Comparison of ENCODE assay signal across 8 cellular contexts in the genomic region with DNA sequence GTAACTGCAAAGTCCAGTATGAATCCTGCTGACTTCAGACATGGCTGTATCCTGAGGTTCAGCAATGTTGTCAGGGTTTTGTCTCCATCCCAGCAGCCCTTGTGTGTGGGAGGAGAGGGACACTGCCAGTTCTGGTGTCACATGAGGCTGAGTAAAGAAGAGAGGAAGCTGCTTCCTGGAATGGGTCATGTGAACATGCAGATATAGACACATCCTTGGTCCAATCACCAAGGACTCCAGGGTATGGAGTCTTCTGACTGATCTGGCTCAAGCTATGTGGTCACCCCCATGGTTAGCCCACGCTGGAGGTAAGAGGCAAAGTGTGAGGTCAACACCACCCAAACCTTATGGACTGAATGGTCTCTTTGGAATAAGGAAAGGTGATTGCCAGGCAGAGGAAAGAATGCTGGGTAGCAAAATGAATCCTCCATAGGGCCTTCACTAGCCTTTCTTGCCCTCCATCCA.
A peak's percentile ranks its signal among the peaks of the same experiment; 100 is the strongest.
DNase-seq lines count a peak whose midpoint lies in the region; ATAC-seq and TF ChIP-seq lines count a peak whose summit lies in the region.

No MANE protein-coding gene starts in this region.

- intact Hi-C loops in esophagus muscularis mucosa (cut with DNase I), result loop anchor here (5.0 kb wide), 1 partner anchor 83 kb away; no protein-coding TSS in a partner anchor

- no peak for TF ChIP-seq POLR2A in esophagus muscularis mucosa (IDR thresholded peaks at IDR 0.05; ENCODE audit: low read depth)

- H3F3A ChIP-seq in GM23338 (replicated peaks; ENCODE audit: low read depth), result no peaks in the 10 kb centered on the region

- H3K36me3 ChIP-seq in esophagus muscularis mucosa, result no peaks in the 10 kb centered on the region
- H3K36me3 ChIP-seq in GM23338 (ENCODE audit: insufficient read depth), result no peaks in the 10 kb centered on the region

- H3K27me3 ChIP-seq in esophagus muscularis mucosa (no peaks in the 10 kb centered on the region), GM23338 (ENCODE audit: insufficient read depth) (peaks cover 17% of the 10 kb centered on the region)

- no peaks in the 10 kb centered on the region for H3K9me3 ChIP-seq in esophagus muscularis mucosa

- no peak for ATAC-seq in esophagus mucosa
- no peak for ATAC-seq in HG03342 (IDR thresholded peaks at IDR 0.05; ENCODE audit: unreplicated experiment)
- no peak for ATAC-seq in GM23338

- no peaks in the 10 kb centered on the region for H3K9me2 ChIP-seq in GM23338 (ENCODE audit: insufficient read depth)

- H2AFZ ChIP-seq in GM23338, result no peak overlapping the region

- no peaks in the 10 kb centered on the region for H3K79me2 ChIP-seq in GM23338 (replicated peaks; ENCODE audit: insufficient read depth)

- no peak overlapping the region for H3K4me2 ChIP-seq in GM23338

- peak; percentile 61 to 70 for DNase-seq in AML-193 (lab: John Stamatoyannopoulos, UW)
- peak; percentile 77 for DNase-seq in KBM-7
- peak; percentile 59 for DNase-seq in mucosa of gallbladder (ENCODE audit: low spot score)
- DNase-seq in esophagus muscularis mucosa (ENCODE audit: extremely low spot score), result no peak
- DNase-seq in GM23338 (ENCODE audit: low spot score), result no peak

- H3K4me3 ChIP-seq in esophagus muscularis mucosa (no peak overlapping the region), GM23338 (no peak overlapping the region)

- WGBS in esophagus muscularis mucosa, result 90% methylated on average over 1 of the region's 1 CpG

- no peaks in the 10 kb centered on the region for H3K27me3 Mint-ChIP-seq in brain
- H3K27me3 Mint-ChIP-seq in GM23338 (ENCODE audit: insufficient read depth, low read depth, poor library complexity), result peaks cover 12% of the 10 kb centered on the region

- in situ Hi-C loops in KBM-7 (cut with MboI; ENCODE audit: low pct_unique_long_range_greater_than_20kb, low sequenced_read_pairs), result loop anchor here (25.0 kb wide), 1 partner anchor 218 kb away; no protein-coding TSS in a partner anchor

- H3K27ac ChIP-seq in esophagus muscularis mucosa (replicated peaks in 1 of 4) (no peak overlapping the region), GM23338 (ENCODE audit: low read depth) (no peak overlapping the region)

- no peaks in the 10 kb centered on the region for H4K20me1 ChIP-seq in GM23338 (replicated peaks; ENCODE audit: insufficient read depth)

- peaks cover 38% of the 10 kb centered on the region for H3K4me1 Mint-ChIP-seq in brain
- peaks cover 32% of the 10 kb centered on the region for H3K4me1 Mint-ChIP-seq in GM23338

- TF ChIP-seq CTCF in brain (conservative IDR thresholded peaks at IDR 0.05) (no peak), esophagus muscularis mucosa (IDR thresholded peaks at IDR 0.05) (no peak), GM23338 (conservative IDR thresholded peaks at IDR 0.05; ENCODE audit: low read depth in 2 of 2) (no peak)

- peaks cover 0 to 3% (median 0%) of the 10 kb centered on the region in 5 experiments for H3K9me3 Mint-ChIP-seq in brain
- H3K9me3 Mint-ChIP-seq in GM23338, result no peaks in the 10 kb centered on the region

- H3K36me3 Mint-ChIP-seq in brain (no peaks in the 10 kb centered on the region), GM23338 (ENCODE audit: low read depth) (no peaks in the 10 kb centered on the region)

- H3K27ac Mint-ChIP-seq in brain, result peak overlapping the region in 3 of 5 experiments; percentile 82 to 88 (median 83)
- no peak overlapping the region for H3K27ac Mint-ChIP-seq in GM23338

- H3K4me3 Mint-ChIP-seq in brain (peak overlapping the region in 1 of 5 experiments; percentile 45), GM23338 (no peak overlapping the region)

- TF ChIP-seq EP300 in esophagus muscularis mucosa (IDR thresholded peaks at IDR 0.05), result no peak

- H3K4me1 ChIP-seq in esophagus muscularis mucosa (peaks cover 26 to 39% (median 36%) of the 10 kb centered on the region in 4 donors), GM23338 (ENCODE audit: insufficient read depth) (peaks cover 33% of the 10 kb centered on the region)

TF ChIP-seq in GM23338, 12 proteins besides CTCF, POLR2A, EP300 and RAD21:
- TF ChIP-seq ZNF114 (CRISPR knock-in tag; IDR thresholded peaks at IDR 0.05), result no peak
- TF ChIP-seq EZH2 (IDR thresholded peaks at IDR 0.05; ENCODE audit: low read depth, unreplicated experiment), result no peak
- TF ChIP-seq EZH2phosphoT487 (IDR thresholded peaks at IDR 0.05; ENCODE audit: unreplicated experiment), result no peak
- TF ChIP-seq ZNF331 (CRISPR knock-in tag; IDR thresholded peaks at IDR 0.05; ENCODE audit: low read depth), result no peak
- TF ChIP-seq, protein P1, sequence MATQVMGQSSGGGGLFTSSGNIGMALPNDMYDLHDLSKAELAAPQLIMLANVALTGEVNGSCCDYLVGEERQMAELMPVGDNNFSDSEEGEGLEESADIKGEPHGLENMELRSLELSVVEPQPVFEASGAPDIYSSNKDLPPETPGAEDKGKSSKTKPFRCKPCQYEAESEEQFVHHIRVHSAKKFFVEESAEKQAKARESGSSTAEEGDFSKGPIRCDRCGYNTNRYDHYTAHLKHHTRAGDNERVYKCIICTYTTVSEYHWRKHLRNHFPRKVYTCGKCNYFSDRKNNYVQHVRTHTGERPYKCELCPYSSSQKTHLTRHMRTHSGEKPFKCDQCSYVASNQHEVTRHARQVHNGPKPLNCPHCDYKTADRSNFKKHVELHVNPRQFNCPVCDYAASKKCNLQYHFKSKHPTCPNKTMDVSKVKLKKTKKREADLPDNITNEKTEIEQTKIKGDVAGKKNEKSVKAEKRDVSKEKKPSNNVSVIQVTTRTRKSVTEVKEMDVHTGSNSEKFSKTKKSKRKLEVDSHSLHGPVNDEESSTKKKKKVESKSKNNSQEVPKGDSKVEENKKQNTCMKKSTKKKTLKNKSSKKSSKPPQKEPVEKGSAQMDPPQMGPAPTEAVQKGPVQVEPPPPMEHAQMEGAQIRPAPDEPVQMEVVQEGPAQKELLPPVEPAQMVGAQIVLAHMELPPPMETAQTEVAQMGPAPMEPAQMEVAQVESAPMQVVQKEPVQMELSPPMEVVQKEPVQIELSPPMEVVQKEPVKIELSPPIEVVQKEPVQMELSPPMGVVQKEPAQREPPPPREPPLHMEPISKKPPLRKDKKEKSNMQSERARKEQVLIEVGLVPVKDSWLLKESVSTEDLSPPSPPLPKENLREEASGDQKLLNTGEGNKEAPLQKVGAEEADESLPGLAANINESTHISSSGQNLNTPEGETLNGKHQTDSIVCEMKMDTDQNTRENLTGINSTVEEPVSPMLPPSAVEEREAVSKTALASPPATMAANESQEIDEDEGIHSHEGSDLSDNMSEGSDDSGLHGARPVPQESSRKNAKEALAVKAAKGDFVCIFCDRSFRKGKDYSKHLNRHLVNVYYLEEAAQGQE (IDR thresholded peaks at IDR 0.05; ENCODE audit: unreplicated experiment), result no peak
TF ChIP-seq in GM23338: peak in this region for 0.

Comparison
In these comparisons a context has a peak if more than half of its experiments do, and no peak if none do; other contexts are left out.
1. DNase-seq: peak in AML-193 (2 of 2), KBM-7 (single experiment) and mucosa of gallbladder (single experiment); none in esophagus muscularis mucosa (single experiment) and GM23338 (single experiment).